In genomic region chr12:9864913-9865675, GRCh38 we compare ENCODE assay signal across 11 cellular contexts. TPM values are rescaled to one million over a fixed set of nuclear protein-coding genes. Genes with fewer than 3 reads are reported as not detected.
A peak's percentile ranks its signal among the peaks of the same experiment; 100 is the strongest.
DNase-seq lines count a peak whose midpoint lies in the region; ATAC-seq and TF ChIP-seq lines count a peak whose summit lies in the region.
"Had no signal": no experiment of that assay in that cellular context is flagged by ENCODE, and none has a peak within 500 bp of the region (broad histone marks: within the 10 kb centered on the region; RNA-seq: fewer than 3 reads in every experiment).

No MANE protein-coding gene starts in this region.

- peak overlapping the region; percentile 75 for H3K4me3 Mint-ChIP-seq in activated T-cell treated with anti-CD3 and anti-CD28 coated beads, Interleukin-2, amount 50 U/mL, for 24 hours
- H3K4me3 Mint-ChIP-seq in T-helper 2 cell treated with Interferon-gamma antibody and Interleukin-4, amounts not matched to agents 5 μg/mL and 100 μg/mL, for 36 hours, result peak overlapping the region; percentile 83

- H3K27me3 ChIP-seq in left lung, result no peaks in the 10 kb centered on the region
- no peaks in the 10 kb centered on the region for H3K27me3 ChIP-seq in suprapubic skin

- no peak for TF ChIP-seq POLR2A in suprapubic skin (IDR thresholded peaks at IDR 0.05)

- no peaks in the 10 kb centered on the region for H3K9me3 Mint-ChIP-seq in activated T-cell treated with anti-CD3 and anti-CD28 coated beads, Interleukin-2, amount 50 U/mL, for 24 hours
- H3K9me3 Mint-ChIP-seq in T-helper 2 cell treated with Interferon-gamma antibody and Interleukin-4, amounts not matched to agents 5 μg/mL and 100 μg/mL, for 36 hours, result peaks cover 19% of the 10 kb centered on the region

- H3K36me3 ChIP-seq in left lung (no peaks in the 10 kb centered on the region), suprapubic skin (no peaks in the 10 kb centered on the region)

- intact Hi-C loops in left lung (cut with DNase I), result no loop called here

- H3K4me1 Mint-ChIP-seq in activated T-cell treated with anti-CD3 and anti-CD28 coated beads, Interleukin-2, amount 50 U/mL, for 24 hours (ENCODE audit: low read depth), result peaks cover 56% of the 10 kb centered on the region
- H3K4me1 Mint-ChIP-seq in T-helper 2 cell treated with Interferon-gamma antibody and Interleukin-4, amounts not matched to agents 5 μg/mL and 100 μg/mL, for 36 hours (ENCODE audit: low read depth), result peaks cover 43% of the 10 kb centered on the region

- no peaks in the 10 kb centered on the region for H3K27me3 Mint-ChIP-seq in activated T-cell treated with anti-CD3 and anti-CD28 coated beads, Interleukin-2, amount 50 U/mL, for 24 hours
- no peaks in the 10 kb centered on the region for H3K27me3 Mint-ChIP-seq in T-helper 2 cell treated with Interferon-gamma antibody and Interleukin-4, amounts not matched to agents 5 μg/mL and 100 μg/mL, for 36 hours (ENCODE audit: low read depth)

- H3K9me3 ChIP-seq in left lung, result peaks cover 0 to 13% of the 10 kb centered on the region in 2 donors
- no peaks in the 10 kb centered on the region for H3K9me3 ChIP-seq in suprapubic skin

- TF ChIP-seq CTCF in left lung (IDR thresholded peaks at IDR 0.05) (no peak), suprapubic skin (IDR thresholded peaks at IDR 0.05) (no peak)

- H3K4me1 ChIP-seq in left lung, result peaks cover 0 to 21% of the 10 kb centered on the region in 2 donors
- peaks cover 2% of the 10 kb centered on the region for H3K4me1 ChIP-seq in suprapubic skin

- no peak for TF ChIP-seq EP300 in suprapubic skin (IDR thresholded peaks at IDR 0.05)

- peak overlapping the region; percentile 89 for H3K27ac Mint-ChIP-seq in activated T-cell treated with anti-CD3 and anti-CD28 coated beads, Interleukin-2, amount 50 U/mL, for 24 hours
- H3K27ac Mint-ChIP-seq in T-helper 2 cell treated with Interferon-gamma antibody and Interleukin-4, amounts not matched to agents 5 μg/mL and 100 μg/mL, for 36 hours, result peak overlapping the region; percentile 86

- peak; percentile 45 for DNase-seq in activated T-cell treated with anti-CD3 and anti-CD28 coated beads, Interleukin-2, amount 50 U/mL, for 24 hours
- DNase-seq in activated T-cell treated with anti-CD3 and anti-CD28 coated beads for 4 hours (no peak), left lung (no peak), suprapubic skin (ENCODE audit: low spot score in 2 of 2) (no peak), SK-N-DZ (ENCODE audit: low spot score) (no peak), AG08395 (ENCODE audit: low spot score) (no peak)
- no peak for DNase-seq in T-helper 2 cell treated with Interferon-gamma antibody and Interleukin-4, amounts not matched to agents 5 μg/mL and 100 μg/mL, for 36 hours (ENCODE audit: low spot score)
- DNase-seq: NCI-H2081, SHP77 had no signal

- H3K27ac ChIP-seq in left lung, result peak overlapping the region; percentile 91 to 92
- peak overlapping the region; percentile 3 for H3K27ac ChIP-seq in suprapubic skin

- ATAC-seq in left lung (no peak), GM21825 (IDR thresholded peaks at IDR 0.05; ENCODE audit: unreplicated experiment) (no peak)

- H3K4me3 ChIP-seq in left lung (peak overlapping the region in 1 of 2 donors; percentile 57), suprapubic skin (peak overlapping the region; percentile 48)

- H3K36me3 Mint-ChIP-seq in activated T-cell treated with anti-CD3 and anti-CD28 coated beads, Interleukin-2, amount 50 U/mL, for 24 hours (ENCODE audit: low read depth), result peaks cover 32% of the 10 kb centered on the region
- peaks cover 30% of the 10 kb centered on the region for H3K36me3 Mint-ChIP-seq in T-helper 2 cell treated with Interferon-gamma antibody and Interleukin-4, amounts not matched to agents 5 μg/mL and 100 μg/mL, for 36 hours (ENCODE audit: low read depth)

- WGBS in suprapubic skin, result 55% methylated on average over 4 of the region's 4 CpGs

RNA-seq across cellular contexts. Expression of gene CLEC2B, which starts 4.1 kb away (rescaled TPM):
- total RNA-seq in left lung (10 to 100 TPM; 16.3 to 34.7 TPM), suprapubic skin (10 to 100 TPM; 41.9 to 81.2 (median 53.5) TPM)
- polyA plus RNA-seq in SK-N-DZ (2014; cell fraction: cytosol; rRNA removed), result not detected in 2 replicates
- not detected in 2 replicates for polyA plus RNA-seq in SK-N-DZ (2014; cell fraction: nucleus; rRNA removed)

RNA-seq across cellular contexts. Expression of gene KLRF2, which starts 16.2 kb away (rescaled TPM):
- total RNA-seq in left lung, result not detected
- total RNA-seq in suprapubic skin, result not detected
- polyA plus RNA-seq in SK-N-DZ (2014; cell fraction: cytosol; rRNA removed), result not detected in 2 replicates
- polyA plus RNA-seq in SK-N-DZ (2014; cell fraction: nucleus; rRNA removed), result not detected in 2 replicates
- total RNA-seq: dermis microvascular lymphatic vessel endothelial cell had no signal

RNA-seq across cellular contexts. Expression of gene KLRF1, which starts 37.8 kb away (rescaled TPM):
- total RNA-seq in left lung (1 to 10 TPM; 1.5 to 2.2 TPM), suprapubic skin (not detected)
- not detected in 2 replicates for polyA plus RNA-seq in SK-N-DZ (2014; cell fraction: cytosol; rRNA removed)
- polyA plus RNA-seq in SK-N-DZ (2014; cell fraction: nucleus; rRNA removed), result not detected in 2 replicates
- total RNA-seq: dermis microvascular lymphatic vessel endothelial cell had no signal
